ENCODE assay signal across 20 cellular contexts in the genomic region with DNA sequence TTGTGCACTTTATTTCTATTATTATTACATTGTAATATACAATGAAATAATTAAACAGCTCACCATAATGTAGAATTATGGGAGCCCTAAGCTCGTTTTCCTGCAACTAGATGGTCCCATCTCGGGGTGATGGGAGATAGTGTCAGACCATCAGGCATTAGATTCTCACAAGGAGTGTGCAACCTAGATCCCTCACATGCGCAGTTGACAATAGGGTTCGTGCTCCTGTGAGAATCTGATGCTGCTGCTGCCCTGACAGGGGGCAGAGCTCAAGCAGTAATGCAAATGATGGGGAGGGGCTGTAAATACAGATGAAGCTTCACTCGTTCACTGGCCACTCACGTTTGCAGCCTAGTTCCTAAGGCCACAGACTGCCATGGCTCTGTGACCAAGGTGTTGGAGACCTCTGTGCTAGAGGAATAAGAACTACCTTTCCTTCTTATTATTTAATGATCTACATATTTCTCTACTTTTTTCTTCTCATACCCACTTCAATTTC.
DNase-seq lines count a peak whose midpoint lies in the region; ATAC-seq, FAIRE-seq and TF ChIP-seq lines count a peak whose summit lies in the region.
"Had no signal": no experiment of that assay in that cellular context is flagged by ENCODE, and none has a peak within 500 bp of the region (broad histone marks: within the 10 kb centered on the region; RNA-seq: fewer than 3 reads in every experiment).

No MANE protein-coding gene starts in this region.

- intact Hi-C loops in IMR-90 (cut with micrococcal nuclease): no loop called here

- H3K18ac ChIP-seq in IMR-90 (ENCODE audit: low read depth, low read length) (peak overlapping the region; percentile 20), H1 (ENCODE audit: extremely low read depth, low read length) (no peak overlapping the region; the same call in 1 of the 2 replicates)

- no peaks in the 10 kb centered on the region for H3K79me2 ChIP-seq in H1 (ENCODE audit: control insufficient read depth in 1 of 2, insufficient read depth in 2 of 2, low read length in 2 of 2)

- H3K9me1 ChIP-seq in IMR-90 (ENCODE audit: insufficient read depth, low read length): peaks cover 6% of the 10 kb centered on the region

- H3K27me3 ChIP-seq in BE2C (no peaks in the 10 kb centered on the region), IMR-90 (ENCODE audit: control insufficient read depth, insufficient read depth, low read length) (no peaks in the 10 kb centered on the region), H1 (replicated peaks in 1 of 4; ENCODE audit: control insufficient read depth in 3 of 4, extremely low read depth in 1 of 4, insufficient read depth in 3 of 4, low read length in 3 of 4) (no peaks in the 10 kb centered on the region), neuron (ENCODE audit: insufficient read depth, low read length) (no peaks in the 10 kb centered on the region)
- H3K27me3 ChIP-seq: Peyer's patch, SJSA1 had no signal

- H3K27ac ChIP-seq in IMR-90 (ENCODE audit: insufficient read depth, low read length): no peak overlapping the region
- H3K27ac ChIP-seq in H1 (ENCODE audit: low read depth, low read length): no peak overlapping the region
- H3K27ac ChIP-seq in coronary artery: no peak overlapping the region
- H3K27ac ChIP-seq: A549, Peyer's patch, SJSA1 had no signal

- TF ChIP-seq RAD21 in IMR-90 (IDR thresholded peaks at IDR 0.05; ENCODE audit: low read length): no peak
- TF ChIP-seq RAD21 in H1 (IDR thresholded peaks at IDR 0.05 in 1 of 2, conservative IDR thresholded peaks at IDR 0.05 in 1 of 2; ENCODE audit: low read depth in 2 of 2, low read length in 2 of 2): no peak

- peak overlapping the region in 1 of 2 experiments; percentile 32; a peak in 1 of 4 replicates for H4K8ac ChIP-seq in IMR-90 (ENCODE audit: low read depth in 2 of 2, low read length in 2 of 2)
- H4K8ac ChIP-seq in H1 (ENCODE audit: extremely low read depth, insufficient read depth, low read length): no peak overlapping the region

- CTCF ChIA-PET in IMR-90 (lab: Yijun Ruan, JAX) (no interaction called here), H1 (lab: Charles Lee; ENCODE audit: partially characterized antibody) (no interaction called here)

- H3K56ac ChIP-seq in IMR-90 (ENCODE audit: extremely low read depth, insufficient read depth, low read length) (no peak overlapping the region), H1 (replicated peaks; ENCODE audit: insufficient read length, low read depth, low read length) (no peak overlapping the region)

- H2BK120ac ChIP-seq in IMR-90 (ENCODE audit: low read depth, low read length) (peak overlapping the region; percentile 64), H1 (replicated peaks; ENCODE audit: low read depth, low read length) (no peak overlapping the region)

- H4K20me1 ChIP-seq in IMR-90 (ENCODE audit: insufficient read depth, low read length) (no peaks in the 10 kb centered on the region), H1 (replicated peaks in 1 of 2; ENCODE audit: control insufficient read depth in 1 of 2, insufficient read depth in 2 of 2, low read length in 2 of 2) (no peaks in the 10 kb centered on the region)

- H3K4me3 ChIP-seq in BE2C (ENCODE audit: low read depth, low read length) (no peak overlapping the region), IMR-90 (ENCODE audit: insufficient read depth, low read depth, low read length) (no peak overlapping the region), H1 (ENCODE audit: extremely low read depth in 1 of 4, insufficient read depth in 2 of 4, low read depth in 3 of 4, low read length in 4 of 4) (no peak overlapping the region), neuron (ENCODE audit: low read length) (no peak overlapping the region), coronary artery (no peak overlapping the region)
- H3K4me3 ChIP-seq: A549, HAP-1, Peyer's patch, SJSA1 had no signal

- H3K4me2 ChIP-seq in IMR-90 (ENCODE audit: low read depth, low read length) (no peak overlapping the region), H1 (ENCODE audit: insufficient read depth in 1 of 2, low read depth in 2 of 2, low read length in 2 of 2) (no peak overlapping the region)
- H3K4me2 ChIP-seq: A549, KMS-11 had no signal

- H2BK15ac ChIP-seq in IMR-90 (ENCODE audit: low read depth, low read length) (peak overlapping the region; percentile 70; the same call in 2 of the 3 replicates), H1 (ENCODE audit: low read length) (no peak overlapping the region)

- H3K4ac ChIP-seq in IMR-90 (ENCODE audit: low read depth, low read length) (peak overlapping the region; percentile 77), H1 (replicated peaks; ENCODE audit: insufficient read length, low read depth, low read length) (no peak overlapping the region)

- TF ChIP-seq CTCF in BE2C (IDR thresholded peaks at IDR 0.05; ENCODE audit: low read depth, low read length) (no peak), IMR-90 (conservative IDR thresholded peaks at IDR 0.05; ENCODE audit: low read depth, low read length) (no peak), H1 (IDR thresholded peaks at IDR 0.05; ENCODE audit: control extremely low read depth in 1 of 3, insufficient read depth in 1 of 3, low read depth in 1 of 3, low read length in 3 of 3) (no peak), coronary artery (IDR thresholded peaks at IDR 0.05) (no peak)

- no peak overlapping the region for H2BK12ac ChIP-seq in H1 (ENCODE audit: low read depth, low read length)

- dilution Hi-C loops in IMR-90 (cut with HindIII; ENCODE audit: low sequenced_read_pairs, unreplicated experiment): no loop called here

- H3K9ac ChIP-seq in IMR-90 (ENCODE audit: low read depth, low read length) (no peak overlapping the region), H1 (replicated peaks in 1 of 4; ENCODE audit: extremely low read depth in 1 of 4, low read depth in 3 of 4, low read length in 3 of 4) (no peak overlapping the region)
- H3K9ac ChIP-seq: KMS-11 had no signal

- TF ChIP-seq POLR2A in IMR-90 (IDR thresholded peaks at IDR 0.05; ENCODE audit: low read depth, low read length): no peak
- TF ChIP-seq POLR2A in H1 (IDR thresholded peaks at IDR 0.05; ENCODE audit: control extremely low read depth in 1 of 2, low read depth in 2 of 2, low read length in 2 of 2): no peak

- no peak overlapping the region for H3K23ac ChIP-seq in IMR-90 (ENCODE audit: low read depth, low read length)
- no peak overlapping the region for H3K23ac ChIP-seq in H1 (ENCODE audit: insufficient read length)

- DNase-seq in BE2C (peak; percentile 6), IMR-90 (no peak), H1 (ENCODE audit: low read depth in 1 of 2, low spot score in 2 of 2) (no peak), NCI-H1048 (lab: John Stamatoyannopoulos, UW) (no peak), coronary artery (ENCODE audit: low spot score) (no peak)
- DNase-seq: DND-41, MV-4-11, NCI-H1694, NCI-H2081 treated with DMSO at 0.1 percent for 48 hours, NCI-H446, NCI-H526 treated with DMSO at 0.1 percent for 48 hours, Peyer's patch, T-helper 1 cell had no signal

- H3K14ac ChIP-seq in IMR-90 (replicated peaks; ENCODE audit: low read depth, low read length) (peak overlapping the region; percentile 26), H1 (ENCODE audit: insufficient read length) (no peak overlapping the region)

- TF ChIP-seq EP300 in H1 (IDR thresholded peaks at IDR 0.05; ENCODE audit: borderline replicate concordance in 1 of 2, low read depth in 2 of 2, low read length in 2 of 2): no peak

- POLR2A ChIA-PET in IMR-90 (lab: Charles Lee; ENCODE audit: unreplicated experiment) (no interaction called here), H1 (lab: Charles Lee; ENCODE audit: partially characterized antibody) (no interaction called here)

- H2AK5ac ChIP-seq in IMR-90 (ENCODE audit: low read depth, low read length) (peak overlapping the region; percentile 59; the same call in 1 of the 2 replicates), H1 (ENCODE audit: low read depth, low read length) (no peak overlapping the region)

- H2BK5ac ChIP-seq in IMR-90 (ENCODE audit: low read depth, low read length, poor library complexity, severe bottlenecking) (peak overlapping the region; percentile 0), H1 (ENCODE audit: low read depth, low read length) (no peak overlapping the region)

- H2AFZ ChIP-seq in IMR-90 (replicated peaks; ENCODE audit: low read length, poor library complexity) (no peak overlapping the region), H1 (ENCODE audit: low read length) (0 out of 2 replicates have a peak overlapping the region, but pooled peaks have one; percentile 81), neuron (ENCODE audit: low read depth, low read length) (peak overlapping the region; percentile 26)

- no peaks in the 10 kb centered on the region for H3K23me2 ChIP-seq in H1 (ENCODE audit: low read depth, low read length)

- no peaks in the 10 kb centered on the region for H3K36me3 ChIP-seq in BE2C
- no peaks in the 10 kb centered on the region for H3K36me3 ChIP-seq in IMR-90 (ENCODE audit: control insufficient read depth, insufficient read depth, low read length)
- H3K36me3 ChIP-seq in H1 (ENCODE audit: control insufficient read depth in 2 of 4, insufficient read depth in 4 of 4, low read length in 3 of 4): no peaks in the 10 kb centered on the region
- H3K36me3 ChIP-seq in neuron (ENCODE audit: insufficient read depth, low read length): no peaks in the 10 kb centered on the region
- H3K36me3 ChIP-seq: HAP-1, Peyer's patch, SJSA1 had no signal

- no TSS peak for BruUV-seq in IMR-90 (replicated peaks; lab: Mats Ljungman, UMichigan)

- no peak for ATAC-seq in IMR-90 (ENCODE audit: low read depth)
- ATAC-seq in HG02610 (IDR thresholded peaks at IDR 0.05; ENCODE audit: unreplicated experiment): no peak
- ATAC-seq: A549 had no signal

- H2BK20ac ChIP-seq in IMR-90 (ENCODE audit: low read depth, low read length): peak overlapping the region; percentile 35
- no peak overlapping the region for H2BK20ac ChIP-seq in H1 (ENCODE audit: low read length)

- H3K9me3 ChIP-seq in BE2C (no peaks in the 10 kb centered on the region), IMR-90 (ENCODE audit: control insufficient read depth, insufficient read depth, low read length) (no peaks in the 10 kb centered on the region), H1 (ENCODE audit: insufficient read depth in 2 of 2, low read depth in 1 of 2, low read length in 1 of 2) (no peaks in the 10 kb centered on the region), neuron (ENCODE audit: low read length) (no peaks in the 10 kb centered on the region)
- H3K9me3 ChIP-seq: A549, HAP-1, Peyer's patch, SJSA1 had no signal

- H3K4me1 ChIP-seq in BE2C (no peaks in the 10 kb centered on the region), IMR-90 (ENCODE audit: control insufficient read depth, insufficient read depth, low read length) (peaks cover 11% of the 10 kb centered on the region), H1 (replicated peaks in 1 of 4; ENCODE audit: control insufficient read depth in 3 of 4, insufficient read depth in 4 of 4, low read length in 3 of 4) (peaks cover 0 to 2% (median 0%) of the 10 kb centered on the region in 4 experiments; a peak in 1 of 7 replicates), neuron (ENCODE audit: insufficient read depth, low read length) (no peaks in the 10 kb centered on the region)
- H3K4me1 ChIP-seq: A549, HAP-1, Peyer's patch had no signal

- no CpG with 5 or more reads among the region's 6 CpGs for WGBS in IMR-90 (ENCODE audit: extremely low coverage in 2 of 2, insufficient read length in 1 of 2), 2 experiments
- WGBS in H1 (ENCODE audit: extremely low coverage in 1 of 2, insufficient coverage in 1 of 2, insufficient read length in 1 of 2, insufficient replicate concordance in 2 of 2, low coverage in 1 of 2, low lambda C conversion rate in 2 of 2, missing lambda C conversion rate in 1 of 2), 2 experiments: 90% methylated on average over 6 of the region's 6 CpGs; no CpG with 5 or more reads in 1 of the 2 experiments

- no peak overlapping the region for H2AK9ac ChIP-seq in IMR-90 (replicated peaks; ENCODE audit: low read depth, low read length, poor library complexity)

- H3K79me1 ChIP-seq in IMR-90 (ENCODE audit: low read depth in 1 of 2, low read length in 2 of 2) (0 out of 4 replicates have a peak, but pooled peaks cover 0 to 3% of the 10 kb centered on the region in 2 experiments), H1 (ENCODE audit: low read depth, low read length) (no peaks in the 10 kb centered on the region)

- FAIRE-seq in H1 (lab: Jason Lieb, UNC): no peak
- FAIRE-seq: A549, GM12892 had no signal

- in situ Hi-C loops in IMR-90 (cut with MboI; ENCODE audit: low sequenced_read_pairs): no loop called here

- 0 out of 2 replicates have a peak overlapping the region, but pooled peaks have one; percentile 9 for H4K5ac ChIP-seq in IMR-90 (ENCODE audit: low read depth, low read length)
- H4K5ac ChIP-seq in H1 (ENCODE audit: insufficient read length, low read depth, low read length): no peak overlapping the region

- H4K91ac ChIP-seq in IMR-90 (ENCODE audit: insufficient read depth, low read depth, low read length) (peak overlapping the region; percentile 31; the same call in 1 of the 2 replicates), H1 (replicated peaks; ENCODE audit: insufficient read length, low read length) (no peak overlapping the region)
